1 cellular context compared by ENCODE assay signal in genomic region chr4:52643190-52643589, GRCh38.
TF ChIP-seq lines count a peak whose summit lies in the region.

No MANE protein-coding gene starts in this region.

TF ChIP-seq in GM12878, 131 proteins besides CTCF, POLR2A, EP300 and RAD21 (continued from another document):
- peak; percentile 55 for TF ChIP-seq ZBTB40 (IDR thresholded peaks at IDR 0.05; ENCODE audit: borderline replicate concordance)
